In the genomic region with DNA sequence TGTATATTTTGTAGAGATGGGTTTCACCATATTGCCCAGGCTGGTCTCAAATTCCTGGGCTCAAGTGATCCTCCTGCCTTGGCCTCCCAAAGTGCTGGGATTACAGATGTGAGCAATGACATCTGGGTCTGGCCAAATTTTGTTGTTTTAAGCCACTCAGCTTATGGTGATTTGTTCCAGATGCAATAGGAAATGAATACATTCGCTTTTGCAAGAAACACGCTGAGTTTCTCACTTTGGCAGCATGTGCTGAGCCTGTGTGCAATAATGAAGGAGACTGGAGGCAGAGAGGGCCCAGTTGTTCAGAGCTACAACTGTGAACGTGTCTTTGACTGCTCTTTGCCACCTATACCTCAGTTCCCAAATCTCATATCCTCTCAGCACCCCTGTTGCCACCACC, we compare ENCODE assay signal across 19 cellular contexts. TPM values are rescaled to one million over a fixed set of nuclear protein-coding genes. Genes with fewer than 3 reads are reported as not detected.
DNase-seq lines count a peak whose midpoint lies in the region; ATAC-seq and TF ChIP-seq lines count a peak whose summit lies in the region.
"Had no signal": no experiment of that assay in that cellular context is flagged by ENCODE, and none has a peak within 500 bp of the region (broad histone marks: within the 10 kb centered on the region; RNA-seq: fewer than 3 reads in every experiment).

No MANE protein-coding gene starts in this region.

- no peak for TF ChIP-seq CTCF in fibroblast of mammary gland (conservative IDR thresholded peaks at IDR 0.05; ENCODE audit: control insufficient read depth, insufficient read depth, low read depth, low read length)
- TF ChIP-seq CTCF in foreskin fibroblast (IDR thresholded peaks at IDR 0.05; ENCODE audit: low read depth, low read length) = no peak
- TF ChIP-seq CTCF in mucosa of descending colon (IDR thresholded peaks at IDR 0.05) = no peak

- no peak for ATAC-seq in mucosa of descending colon
- no peak for ATAC-seq in GM18520 (IDR thresholded peaks at IDR 0.05; ENCODE audit: unreplicated experiment)
- ATAC-seq in HG03196 (IDR thresholded peaks at IDR 0.05; ENCODE audit: unreplicated experiment) = no peak

- intact Hi-C loops in mucosa of descending colon (cut with DNase I, micrococcal nuclease) = no loop called here

- no peaks in the 10 kb centered on the region for H3K9me3 ChIP-seq in mucosa of descending colon
- H3K9me3 ChIP-seq: BE2C, HAP-1 had no signal

- DNase-seq in AG20443 (ENCODE audit: low spot score) = peak; percentile 21
- DNase-seq in HS-5 (ENCODE audit: low read depth) = peak; percentile 16
- DNase-seq in fibroblast of mammary gland (ENCODE audit: low read depth) = peak; percentile 55
- peak; percentile 34 to 74 for DNase-seq in foreskin fibroblast
- DNase-seq in mucosa of descending colon = no peak
- DNase-seq: 8988T; BE2C; C1 segment of cervical spinal cord; CD4-positive, CD25-positive, alpha-beta regulatory T cell; CD8-positive, alpha-beta memory T cell; COR-L47; DMS 273 treated with DMSO at 0.1 percent for 48 hours; DMS53; DND-41; KG1 had no signal

- H3K4me3 ChIP-seq in fibroblast of mammary gland (ENCODE audit: control insufficient read depth, low read depth, low read length) (no peak overlapping the region), foreskin fibroblast (ENCODE audit: low read depth in 1 of 2, low read length in 2 of 2) (no peak overlapping the region), mucosa of descending colon (no peak overlapping the region)
- H3K4me3 ChIP-seq: HAP-1 had no signal

- H3K4me1 ChIP-seq in mucosa of descending colon (ENCODE audit: low read depth) = no peaks in the 10 kb centered on the region
- H3K4me1 ChIP-seq: BE2C, HAP-1 had no signal

- no peaks in the 10 kb centered on the region for H3K36me3 ChIP-seq in mucosa of descending colon (ENCODE audit: low read depth)
- H3K36me3 ChIP-seq: BE2C, HAP-1 had no signal

RNA-seq across cellular contexts. Expression of a gene that starts 56.4 kb away (rescaled TPM):
- total RNA-seq in mucosa of descending colon = not detected
- total RNA-seq: CD4-positive, CD25-positive, alpha-beta regulatory T cell; HT-29 had no signal

Comparison
In these comparisons a context has a peak if more than half of its experiments do, and no peak if none do; other contexts are left out.
1. DNase-seq: peak in AG20443 (single experiment), HS-5 (single experiment), fibroblast of mammary gland (single experiment) and foreskin fibroblast (2 of 2); none in mucosa of descending colon (0 of 3).